ENCODE assay signal across 32 cellular contexts in the genomic region with DNA sequence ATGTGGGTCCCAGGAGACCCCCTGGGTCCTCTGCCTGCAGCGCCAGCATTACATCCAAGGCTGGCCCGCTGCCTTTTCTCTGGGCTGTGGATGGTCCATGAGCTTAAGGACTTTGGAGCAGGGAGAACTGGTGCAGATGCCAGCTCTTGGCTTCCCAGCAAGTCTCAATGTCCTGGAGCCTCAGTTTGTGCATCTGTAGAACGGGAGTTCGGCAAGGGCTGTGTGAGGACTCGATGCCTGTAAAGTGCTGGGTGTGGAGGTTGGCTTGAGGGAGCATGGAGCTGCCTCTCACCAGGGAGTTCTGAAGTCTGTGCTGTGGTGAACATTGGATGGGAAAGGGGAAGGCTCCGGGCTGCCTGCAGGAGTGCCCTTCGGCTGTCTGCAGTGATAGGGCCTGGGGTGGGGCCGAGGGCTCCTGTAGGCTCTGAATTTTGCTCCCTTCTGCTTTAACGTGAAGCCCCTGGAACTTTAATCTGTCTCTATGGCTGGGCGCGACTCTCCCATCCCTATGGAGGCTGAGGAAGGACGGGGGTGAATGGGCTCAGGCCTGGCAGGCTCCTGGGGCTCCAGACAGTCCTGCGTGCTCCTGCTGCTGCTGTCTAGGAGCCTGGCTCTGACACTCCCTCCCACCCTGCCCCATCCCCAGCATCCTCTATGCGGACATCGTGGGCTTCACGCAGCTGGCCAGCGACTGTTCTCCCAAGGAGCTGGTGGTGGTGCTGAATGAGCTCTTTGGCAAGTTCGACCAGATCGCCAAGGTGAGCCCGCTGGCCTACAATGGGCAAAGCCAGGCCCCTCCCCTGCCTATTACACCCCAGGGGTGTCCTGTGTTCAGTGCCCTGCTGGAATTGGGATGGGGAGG. TPM values are rescaled to one million over a fixed set of nuclear protein-coding genes. Genes with fewer than 3 reads are reported as not detected.
A peak's percentile ranks its signal among the peaks of the same experiment; 100 is the strongest.
DNase-seq lines count a peak whose midpoint lies in the region; ATAC-seq and TF ChIP-seq lines count a peak whose summit lies in the region.
"Had no signal": no experiment of that assay in that cellular context is flagged by ENCODE, and none has a peak within 500 bp of the region (broad histone marks: within the 10 kb centered on the region; RNA-seq: fewer than 3 reads in every experiment).

No MANE protein-coding gene starts in this region.

- H3K27me3 Mint-ChIP-seq in activated T-cell treated with anti-CD3 and anti-CD28 coated beads, Interleukin-2, amount 50 U/mL, for 24 hours = no peaks in the 10 kb centered on the region
- H3K27me3 Mint-ChIP-seq in activated T-cell treated with anti-CD3 and anti-CD28 coated beads, Interleukin-2, amount 50 U/mL, for 4 hours (ENCODE audit: low read depth) = no peaks in the 10 kb centered on the region
- no peaks in the 10 kb centered on the region for H3K27me3 Mint-ChIP-seq in activated T-helper 17 cell treated with anti-CD3 and anti-CD28 coated beads, Interleukin-2, amount 50 U/mL, for 72 hours
- H3K27me3 Mint-ChIP-seq in progenitor cell of endocrine pancreas = no peaks in the 10 kb centered on the region
- H3K27me3 Mint-ChIP-seq: dendritic cell treated with granulocyte-macrophage colony-stimulating factor and Interleukin-4, amounts not matched to agents 40 ng/mL and 50 ng/mL, for 4 days had no signal

- peaks cover 3% of the 10 kb centered on the region for H3K4me1 Mint-ChIP-seq in activated T-cell treated with anti-CD3 and anti-CD28 coated beads, Interleukin-2, amount 50 U/mL, for 24 hours (ENCODE audit: low read depth)
- no peaks in the 10 kb centered on the region for H3K4me1 Mint-ChIP-seq in activated T-cell treated with anti-CD3 and anti-CD28 coated beads, Interleukin-2, amount 50 U/mL, for 4 hours (ENCODE audit: low read depth)
- H3K4me1 Mint-ChIP-seq in activated T-helper 17 cell treated with anti-CD3 and anti-CD28 coated beads, Interleukin-2, amount 50 U/mL, for 72 hours = peaks cover 4% of the 10 kb centered on the region
- H3K4me1 Mint-ChIP-seq in progenitor cell of endocrine pancreas (ENCODE audit: low read depth) = no peaks in the 10 kb centered on the region
- H3K4me1 Mint-ChIP-seq: endodermal cell had no signal

- no peaks in the 10 kb centered on the region for H3K27me3 ChIP-seq in right lobe of liver
- no peaks in the 10 kb centered on the region for H3K27me3 ChIP-seq in spleen (replicated peaks in 1 of 7)
- H3K27me3 ChIP-seq: sigmoid colon, suprapubic skin had no signal

- no peak for DNase-seq in activated T-cell treated with anti-CD3 and anti-CD28 coated beads, Interleukin-2, amount 50 U/mL, for 24 hours
- DNase-seq in activated T-cell treated with anti-CD3 and anti-CD28 coated beads, Interleukin-2, amount 50 U/mL, for 4 hours = no peak
- peak in 2 of 3 donors; percentile 10 to 35 for DNase-seq in right lobe of liver
- DNase-seq in spleen = peak; percentile 49
- no peak for DNase-seq in progenitor cell of endocrine pancreas (ENCODE audit: low spot score, unreplicated experiment)
- DNase-seq: 8988T; activated CD4-positive, alpha-beta T cell treated with anti-CD3 and anti-CD28 coated beads for 1 hour; activated CD8-positive, alpha-beta memory T cell treated with anti-CD3 and anti-CD28 coated beads for 24 hours; activated naive CD4-positive, alpha-beta T cell; activated T-cell treated with anti-CD3 and anti-CD28 coated beads, Interleukin-2, amount 50 U/mL, for 1 hour; central memory CD4-positive, alpha-beta T cell; DMS153; endodermal cell; foreskin fibroblast; GOT3; HFFc6; Kasumi-1; midbrain; NCI-H146; NCI-H446 treated with DMSO at 0.1 percent for 48 hours; sigmoid colon; stimulated activated CD4-positive, alpha-beta T cell treated with anti-CD3 and anti-CD28 coated beads, Interleukin-4, amount 100 ng/mL, for 4 hours; stimulated activated naive CD4-positive, alpha-beta T cell had no signal

- H3K4me3 ChIP-seq in right lobe of liver (no peak overlapping the region), spleen (no peak overlapping the region)
- H3K4me3 ChIP-seq: sigmoid colon, SK-N-MC, suprapubic skin had no signal

- TF ChIP-seq CTCF in right lobe of liver (IDR thresholded peaks at IDR 0.05) = no peak
- TF ChIP-seq CTCF in spleen (IDR thresholded peaks at IDR 0.05 in 8 of 11, conservative IDR thresholded peaks at IDR 0.05 in 3 of 11) = no peak
- no peak for TF ChIP-seq CTCF in progenitor cell of endocrine pancreas (IDR thresholded peaks at IDR 0.05; ENCODE audit: unreplicated experiment)

- no peak overlapping the region for H3K4me3 Mint-ChIP-seq in activated T-cell treated with anti-CD3 and anti-CD28 coated beads, Interleukin-2, amount 50 U/mL, for 24 hours
- no peak overlapping the region for H3K4me3 Mint-ChIP-seq in activated T-cell treated with anti-CD3 and anti-CD28 coated beads, Interleukin-2, amount 50 U/mL, for 4 hours
- no peak overlapping the region for H3K4me3 Mint-ChIP-seq in activated T-helper 17 cell treated with anti-CD3 and anti-CD28 coated beads, Interleukin-2, amount 50 U/mL, for 72 hours
- no peak overlapping the region for H3K4me3 Mint-ChIP-seq in progenitor cell of endocrine pancreas (ENCODE audit: low read depth)
- H3K4me3 Mint-ChIP-seq: dendritic cell treated with granulocyte-macrophage colony-stimulating factor and Interleukin-4, amounts not matched to agents 40 ng/mL and 50 ng/mL, for 4 days; endodermal cell; HFFc6 had no signal

- H3K4me1 ChIP-seq in right lobe of liver (peaks cover 0 to 5% (median 0%) of the 10 kb centered on the region in 4 donors), spleen (peaks cover 0 to 28% (median 9%) of the 10 kb centered on the region in 6 donors)
- H3K4me1 ChIP-seq: parathyroid adenoma, sigmoid colon, suprapubic skin had no signal

- H3K36me3 Mint-ChIP-seq in activated T-cell treated with anti-CD3 and anti-CD28 coated beads, Interleukin-2, amount 50 U/mL, for 24 hours (ENCODE audit: low read depth) = peaks cover 86% of the 10 kb centered on the region
- H3K36me3 Mint-ChIP-seq in activated T-cell treated with anti-CD3 and anti-CD28 coated beads, Interleukin-2, amount 50 U/mL, for 4 hours (ENCODE audit: insufficient read depth) = peaks cover 14% of the 10 kb centered on the region
- peaks cover 88% of the 10 kb centered on the region for H3K36me3 Mint-ChIP-seq in activated T-helper 17 cell treated with anti-CD3 and anti-CD28 coated beads, Interleukin-2, amount 50 U/mL, for 72 hours (ENCODE audit: low read depth)
- no peaks in the 10 kb centered on the region for H3K36me3 Mint-ChIP-seq in progenitor cell of endocrine pancreas (ENCODE audit: insufficient read depth)

- H3K27ac Mint-ChIP-seq in activated T-cell treated with anti-CD3 and anti-CD28 coated beads, Interleukin-2, amount 50 U/mL, for 24 hours = peak overlapping the region; percentile 18
- peak overlapping the region; percentile 71 for H3K27ac Mint-ChIP-seq in activated T-helper 17 cell treated with anti-CD3 and anti-CD28 coated beads, Interleukin-2, amount 50 U/mL, for 72 hours
- no peak overlapping the region for H3K27ac Mint-ChIP-seq in progenitor cell of endocrine pancreas
- H3K27ac Mint-ChIP-seq: dendritic cell treated with granulocyte-macrophage colony-stimulating factor and Interleukin-4, amounts not matched to agents 40 ng/mL and 50 ng/mL, for 4 days; endodermal cell; HFFc6 had no signal

- intact Hi-C loops in right lobe of liver (cut with DNase I) (no loop called here), spleen (cut with DNase I; ENCODE audit: low total_unique reads) (no loop called here)

- H3K36me3 ChIP-seq in right lobe of liver (no peaks in the 10 kb centered on the region), spleen (peaks cover 0 to 100% (median 86%) of the 10 kb centered on the region in 6 donors)

- H3K9me3 Mint-ChIP-seq in activated T-cell treated with anti-CD3 and anti-CD28 coated beads, Interleukin-2, amount 50 U/mL, for 24 hours = no peaks in the 10 kb centered on the region
- no peaks in the 10 kb centered on the region for H3K9me3 Mint-ChIP-seq in activated T-cell treated with anti-CD3 and anti-CD28 coated beads, Interleukin-2, amount 50 U/mL, for 4 hours
- no peaks in the 10 kb centered on the region for H3K9me3 Mint-ChIP-seq in activated T-helper 17 cell treated with anti-CD3 and anti-CD28 coated beads, Interleukin-2, amount 50 U/mL, for 72 hours
- H3K9me3 Mint-ChIP-seq in progenitor cell of endocrine pancreas (ENCODE audit: low read depth) = no peaks in the 10 kb centered on the region
- H3K9me3 Mint-ChIP-seq: dendritic cell treated with granulocyte-macrophage colony-stimulating factor and Interleukin-4, amounts not matched to agents 40 ng/mL and 50 ng/mL, for 4 days; endodermal cell; HFFc6 had no signal

- H3K9me3 ChIP-seq in right lobe of liver = no peaks in the 10 kb centered on the region
- H3K9me3 ChIP-seq in spleen = no peaks in the 10 kb centered on the region
- H3K9me3 ChIP-seq: sigmoid colon, suprapubic skin had no signal

- 89% methylated on average over 12 of the region's 20 CpGs for WGBS in right lobe of liver (ENCODE audit: insufficient coverage, low coverage, low lambda C conversion rate, missing lambda C conversion rate)
- WGBS in spleen, 5 donors = 94 to 99% (median 96%) methylated on average over 16 to 20 of the region's 20 CpGs

- TF ChIP-seq POLR2A in right lobe of liver (IDR thresholded peaks at IDR 0.05) (no peak), spleen (IDR thresholded peaks at IDR 0.05) (no peak)

- ATAC-seq in activated T-cell treated with anti-CD3 and anti-CD28 coated beads, Interleukin-2, amount 50 U/mL, for 4 hours = no peak
- no peak for ATAC-seq in activated T-helper 17 cell treated with anti-CD3 and anti-CD28 coated beads, Interleukin-2, amount 50 U/mL, for 72 hours (replicated peaks)
- ATAC-seq in right lobe of liver (no peak), GM21423 (IDR thresholded peaks at IDR 0.05; ENCODE audit: unreplicated experiment) (no peak), GM21390 (IDR thresholded peaks at IDR 0.05; ENCODE audit: unreplicated experiment) (no peak)
- ATAC-seq: esophagus mucosa had no signal

- H3K27ac ChIP-seq in right lobe of liver (no peak overlapping the region), spleen (no peak overlapping the region)
- H3K27ac ChIP-seq: parathyroid adenoma, RWPE1, sigmoid colon, SK-N-MC, suprapubic skin had no signal

RNA-seq across cellular contexts. Expression of gene ADCY7, which starts 27.9 kb away (rescaled TPM):
- total RNA-seq in activated T-cell treated with anti-CD3 and anti-CD28 coated beads, Interleukin-2, amount 50 U/mL, for 4 hours = 10 to 100 TPM; 61.7 to 77.6 (median 70.7) TPM
- 100 to 1,000 TPM; 156 to 173 TPM for total RNA-seq in activated T-helper 17 cell treated with anti-CD3 and anti-CD28 coated beads, Interleukin-2, amount 50 U/mL, for 72 hours
- total RNA-seq in right lobe of liver (10 to 100 TPM in 1 of 6 experiments, 1 to 10 TPM in 5; 2.5 to 10.2 (median 6.5) TPM), spleen (100 to 1,000 TPM in 5 of 7 donors, 10 to 100 TPM in 2; 68.6 to 158 (median 126) TPM), progenitor cell of endocrine pancreas (16.8 and 17.0 TPM in 2 replicates)
- polyA plus RNA-seq in spleen = 10 to 100 TPM in 2 of 3 donors, 1 to 10 TPM in 1; 9.8 to 32.3 (median 16.3) TPM

Comparison
In these comparisons a context has a peak if more than half of its experiments do, and no peak if none do; other contexts are left out.
1. DNase-seq: peak in right lobe of liver (2 of 3) and spleen (single experiment); none in activated T-cell treated with anti-CD3 and anti-CD28 coated beads, Interleukin-2, amount 50 U/mL, for 24 hours (single experiment), activated T-cell treated with anti-CD3 and anti-CD28 coated beads, Interleukin-2, amount 50 U/mL, for 4 hours (single experiment) and progenitor cell of endocrine pancreas (single experiment).